Comparison of ENCODE assay signal across 24 cellular contexts in genomic region chr6:7283676-7284075, GRCh38. TPM values are rescaled to one million over a fixed set of nuclear protein-coding genes. Genes with fewer than 3 reads are reported as not detected.
DNase-seq lines count a peak whose midpoint lies in the region; ATAC-seq lines count a peak whose summit lies in the region.
"Had no signal": no experiment of that assay in that cellular context is flagged by ENCODE, and none has a peak within 500 bp of the region (broad histone marks: within the 10 kb centered on the region; RNA-seq: fewer than 3 reads in every experiment).

No MANE protein-coding gene starts in this region.

- H3K27ac Mint-ChIP-seq in activated naive CD8-positive, alpha-beta T cell, result peak overlapping the region; percentile 22
- no peak overlapping the region for H3K27ac Mint-ChIP-seq in activated naive CD8-positive, alpha-beta T cell treated with anti-CD3 and anti-CD28 coated beads for 36 hours
- H3K27ac Mint-ChIP-seq in IgD-negative memory B cell (peak overlapping the region in 2 of 3 donors; percentile 2 to 46), naive B cell (peak overlapping the region in 4 of 6 donors; percentile 27 to 56 (median 42))
- H3K27ac Mint-ChIP-seq: GM23338, H9, HFFc6 had no signal

- no peak for ATAC-seq in naive B cell (ENCODE audit: low read depth in 2 of 2)
- ATAC-seq in GM21390 (IDR thresholded peaks at IDR 0.05; ENCODE audit: unreplicated experiment), result no peak
- ATAC-seq: A549, GM23338 had no signal

- H3K4me3 Mint-ChIP-seq in activated naive CD8-positive, alpha-beta T cell, result no peak overlapping the region
- H3K4me3 Mint-ChIP-seq in activated naive CD8-positive, alpha-beta T cell treated with anti-CD3 and anti-CD28 coated beads for 36 hours, result no peak overlapping the region
- H3K4me3 Mint-ChIP-seq in IgD-negative memory B cell, result no peak overlapping the region
- no peak overlapping the region for H3K4me3 Mint-ChIP-seq in naive B cell
- H3K4me3 Mint-ChIP-seq: CD8-positive, alpha-beta memory T cell; GM23338; H9; HFFc6 had no signal

- no peaks in the 10 kb centered on the region for H3K27me3 Mint-ChIP-seq in activated naive CD8-positive, alpha-beta T cell
- no peaks in the 10 kb centered on the region for H3K27me3 Mint-ChIP-seq in activated naive CD8-positive, alpha-beta T cell treated with anti-CD3 and anti-CD28 coated beads for 36 hours
- H3K27me3 Mint-ChIP-seq in IgD-negative memory B cell (no peaks in the 10 kb centered on the region), naive B cell (no peaks in the 10 kb centered on the region)

- H3K4me1 Mint-ChIP-seq in activated naive CD8-positive, alpha-beta T cell (ENCODE audit: low read depth), result peaks cover 27% of the 10 kb centered on the region
- H3K4me1 Mint-ChIP-seq in activated naive CD8-positive, alpha-beta T cell treated with anti-CD3 and anti-CD28 coated beads for 36 hours, result peaks cover 26% of the 10 kb centered on the region
- H3K4me1 Mint-ChIP-seq in IgD-negative memory B cell, result peaks cover 13 to 20% (median 18%) of the 10 kb centered on the region in 3 donors
- peaks cover 12 to 23% (median 14%) of the 10 kb centered on the region in 3 donors for H3K4me1 Mint-ChIP-seq in naive B cell
- H3K4me1 Mint-ChIP-seq: GM23338, H9 had no signal

- peaks cover 5% of the 10 kb centered on the region for H3K36me3 Mint-ChIP-seq in activated naive CD8-positive, alpha-beta T cell
- peaks cover 28% of the 10 kb centered on the region for H3K36me3 Mint-ChIP-seq in activated naive CD8-positive, alpha-beta T cell treated with anti-CD3 and anti-CD28 coated beads for 36 hours
- H3K36me3 Mint-ChIP-seq in IgD-negative memory B cell (no peaks in the 10 kb centered on the region), naive B cell (peaks cover 0 to 11% of the 10 kb centered on the region in 2 donors)

- DNase-seq in activated naive CD8-positive, alpha-beta T cell treated with anti-CD3 and anti-CD28 coated beads for 36 hours, result no peak
- DNase-seq in naive B cell, result no peak
- no peak for DNase-seq in AG20443 (ENCODE audit: low spot score)
- DNase-seq in inferior parietal cortex (ENCODE audit: extremely low spot score), result no peak
- DNase-seq: C1 segment of cervical spinal cord; CD8-positive, alpha-beta memory T cell; DMS 273 treated with DMSO at 0.1 percent for 48 hours; DMS79; GF-D8; H9; HFFc6; KG1; MG63; NCI-H2029; NCI-H446; NCI-H524 treated with DMSO at 0.1 percent for 48 hours; NCI-H774; Right ventricle myocardium superior; RPMI8226 had no signal

- H3K9me3 Mint-ChIP-seq in activated naive CD8-positive, alpha-beta T cell (ENCODE audit: low read depth), result no peaks in the 10 kb centered on the region
- no peaks in the 10 kb centered on the region for H3K9me3 Mint-ChIP-seq in activated naive CD8-positive, alpha-beta T cell treated with anti-CD3 and anti-CD28 coated beads for 36 hours
- no peaks in the 10 kb centered on the region for H3K9me3 Mint-ChIP-seq in IgD-negative memory B cell
- no peaks in the 10 kb centered on the region for H3K9me3 Mint-ChIP-seq in naive B cell
- H3K9me3 Mint-ChIP-seq: CD8-positive, alpha-beta memory T cell; GM23338; H9; HFFc6 had no signal

RNA-seq across cellular contexts. Expression of gene SSR1, which starts 29.3 kb away (rescaled TPM):
- 100 to 1,000 TPM; 132 to 139 TPM for total RNA-seq in activated naive CD8-positive, alpha-beta T cell treated with anti-CD3 and anti-CD28 coated beads for 36 hours
- polyA plus RNA-seq in IgD-negative memory B cell (125 TPM), naive B cell (ENCODE audit: low read depth in 6 of 6) (100 to 1,000 TPM; 122 to 167 (median 147) TPM)
